Comparison of ENCODE assay signal across 10 cellular contexts in the genomic region with DNA sequence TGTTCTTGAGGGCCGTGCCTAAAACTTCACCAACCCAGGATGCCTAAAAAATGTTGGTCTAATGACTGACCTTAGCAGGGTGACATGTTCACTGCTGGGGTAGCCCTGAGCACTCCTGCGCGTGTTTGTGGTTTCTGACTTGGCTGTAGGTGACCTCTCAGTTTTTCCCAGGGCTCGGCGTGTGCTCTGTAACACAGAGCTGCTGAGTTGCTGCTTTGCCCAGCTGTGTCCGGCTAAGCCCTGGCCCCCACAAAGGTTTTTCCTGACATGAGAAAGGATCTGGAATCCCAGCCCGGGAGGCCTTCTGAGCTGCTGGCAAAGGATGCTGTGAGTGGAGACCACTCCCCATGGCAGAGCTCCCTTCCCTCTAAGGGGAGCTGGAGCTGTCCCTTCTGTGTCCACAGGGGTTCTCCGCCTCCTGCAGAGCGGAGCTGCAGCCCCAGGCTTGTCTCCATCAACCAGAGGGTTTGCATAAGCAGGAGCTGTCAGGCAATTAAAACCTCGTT. TPM values are rescaled to one million over a fixed set of nuclear protein-coding genes. Genes with fewer than 3 reads are reported as not detected.
DNase-seq lines count a peak whose midpoint lies in the region; ATAC-seq and TF ChIP-seq lines count a peak whose summit lies in the region.
"Had no signal": no experiment of that assay in that cellular context is flagged by ENCODE, and none has a peak within 500 bp of the region (broad histone marks: within the 10 kb centered on the region; RNA-seq: fewer than 3 reads in every experiment).

No MANE protein-coding gene starts in this region.

- TF ChIP-seq CTCF in left lung (IDR thresholded peaks at IDR 0.05) (no peak), tibial artery (IDR thresholded peaks at IDR 0.05) (no peak)

- DNase-seq in RPMI7951 (ENCODE audit: low read depth) = peak; percentile 84
- DNase-seq in left lung = peak in 1 of 2 donors; percentile 54
- DNase-seq in tibial artery = no peak
- no peak for DNase-seq in SIG-M5 treated with dmso at 0.1 percent for 504 hours (lab: John Stamatoyannopoulos, UW; ENCODE audit: unreplicated experiment)
- DNase-seq in NCI-H2196 treated with DMSO at 0.1 percent for 48 hours (lab: John Stamatoyannopoulos, UW; ENCODE audit: unreplicated experiment) = no peak
- DNase-seq in SKM-1 treated with dmso at 0.1 percent for 144 hours (lab: John Stamatoyannopoulos, UW; ENCODE audit: unreplicated experiment) = no peak
- no peak for DNase-seq in NAMALWA (ENCODE audit: low spot score)
- DNase-seq: activated CD8-positive, alpha-beta memory T cell treated with anti-CD3 and anti-CD28 coated beads, Interleukin-2, amount 50 U/mL, for 48 hours; GDM1 had no signal

- H3K27ac ChIP-seq in left lung (peak overlapping the region in 1 of 2 donors; percentile 38), tibial artery (peak overlapping the region; percentile 68 to 74)

- H3K4me1 ChIP-seq in endocrine pancreas (ENCODE audit: control insufficient read depth, insufficient read depth, low read length) = peaks cover 15% of the 10 kb centered on the region
- H3K4me1 ChIP-seq in left lung = peaks cover 22 to 65% of the 10 kb centered on the region in 2 donors
- peaks cover 0 to 100% (median 72%) of the 10 kb centered on the region in 4 donors for H3K4me1 ChIP-seq in tibial artery

- H3K36me3 ChIP-seq in endocrine pancreas (ENCODE audit: control insufficient read depth, insufficient read depth, low read length) = no peaks in the 10 kb centered on the region
- H3K36me3 ChIP-seq in left lung = no peaks in the 10 kb centered on the region
- no peaks in the 10 kb centered on the region for H3K36me3 ChIP-seq in tibial artery

- intact Hi-C loops in left lung (cut with DNase I) = no loop called here
- intact Hi-C loops in tibial artery (cut with DNase I; ENCODE audit: low total_unique reads) = no loop called here

- peak; percentile 11 for ATAC-seq in left lung

- peak overlapping the region; percentile 1 for H3K4me3 ChIP-seq in endocrine pancreas (ENCODE audit: control insufficient read depth, insufficient read depth, low read length)
- H3K4me3 ChIP-seq in left lung = no peak overlapping the region
- peak overlapping the region in 1 of 2 donors; percentile 7 for H3K4me3 ChIP-seq in tibial artery

- H3K9me3 ChIP-seq in endocrine pancreas (ENCODE audit: control insufficient read depth, low read length) = no peaks in the 10 kb centered on the region
- H3K9me3 ChIP-seq in left lung = no peaks in the 10 kb centered on the region
- no peaks in the 10 kb centered on the region for H3K9me3 ChIP-seq in tibial artery

- H3K27me3 ChIP-seq in endocrine pancreas (ENCODE audit: control insufficient read depth, insufficient read depth, low read length) (no peaks in the 10 kb centered on the region), left lung (no peaks in the 10 kb centered on the region), tibial artery (no peaks in the 10 kb centered on the region)

- no peak overlapping the region for H3K9ac ChIP-seq in endocrine pancreas (ENCODE audit: control insufficient read depth, insufficient read depth, low read length)

RNA-seq across cellular contexts. Expression of gene CRIM1, which starts 52.7 kb away (rescaled TPM):
- 35.1 and 44.2 TPM in 2 replicates for total RNA-seq in RPMI7951 (2014; rRNA removed; shearing (Covaris generic))
- total RNA-seq in left lung = 10 to 100 TPM; 58.0 to 72.9 TPM
